Comparison of ENCODE assay signal across 12 cellular contexts in genomic region chr9:91059713-91060112, GRCh38.
DNase-seq lines count a peak whose midpoint lies in the region; ATAC-seq, FAIRE-seq and TF ChIP-seq lines count a peak whose summit lies in the region.
"Had no signal": no experiment of that assay in that cellular context is flagged by ENCODE, and none has a peak within 500 bp of the region (broad histone marks: within the 10 kb centered on the region; RNA-seq: fewer than 3 reads in every experiment).

No MANE protein-coding gene starts in this region.

- H3K4me3 ChIP-seq in left ventricle myocardium inferior, result no peak overlapping the region
- no peak overlapping the region for H3K4me3 ChIP-seq in endothelial cell of umbilical vein (replicated peaks in 1 of 3; ENCODE audit: insufficient read depth in 1 of 3, low read depth in 1 of 3, low read length in 3 of 3)
- no peak overlapping the region for H3K4me3 ChIP-seq in lung
- no peak overlapping the region for H3K4me3 ChIP-seq in upper lobe of right lung
- H3K4me3 ChIP-seq: adrenal gland had no signal

- H3K4me1 ChIP-seq in left ventricle myocardium inferior, result peaks cover 24% of the 10 kb centered on the region
- H3K4me1 ChIP-seq in endothelial cell of umbilical vein (ENCODE audit: control insufficient read depth, extremely low read depth, insufficient read depth, low read length), result peaks cover 48% of the 10 kb centered on the region
- H3K4me1 ChIP-seq in lung (ENCODE audit: control insufficient read depth in 2 of 2, insufficient read depth in 2 of 2, low read length in 2 of 2), result peaks cover 0 to 8% of the 10 kb centered on the region in 2 donors
- H3K4me1 ChIP-seq in upper lobe of right lung, result peaks cover 17% of the 10 kb centered on the region

- H3K36me3 ChIP-seq in left ventricle myocardium inferior, result no peaks in the 10 kb centered on the region
- no peaks in the 10 kb centered on the region for H3K36me3 ChIP-seq in endothelial cell of umbilical vein (ENCODE audit: control insufficient read depth in 2 of 2, extremely low read depth in 1 of 2, insufficient read depth in 2 of 2, low read length in 2 of 2)
- no peaks in the 10 kb centered on the region for H3K36me3 ChIP-seq in lung (ENCODE audit: control insufficient read depth in 2 of 2, insufficient read depth in 2 of 2, low read length in 2 of 2)
- no peaks in the 10 kb centered on the region for H3K36me3 ChIP-seq in upper lobe of right lung
- H3K36me3 ChIP-seq: adrenal gland had no signal

- H3K27ac ChIP-seq in left ventricle myocardium inferior (replicated peaks), result peak overlapping the region; percentile 70
- peak overlapping the region; percentile 68 for H3K27ac ChIP-seq in endothelial cell of umbilical vein (ENCODE audit: insufficient read depth, low read depth, low read length)
- peak overlapping the region in 1 of 2 donors; percentile 61 for H3K27ac ChIP-seq in lung (ENCODE audit: low read depth in 1 of 2, low read length in 1 of 2)
- H3K27ac ChIP-seq in upper lobe of right lung, result peak overlapping the region; percentile 63

- no TSS peak for BruUV-seq in endothelial cell of umbilical vein (replicated peaks; lab: Mats Ljungman, UMichigan)

- intact Hi-C loops in left ventricle myocardium inferior (cut with micrococcal nuclease) (no loop called here), left cardiac atrium (cut with DNase I) (no loop called here), endothelial cell of umbilical vein (cut with micrococcal nuclease) (loop anchor here (1.0 to 5.0 kb wide), 8 partner anchors 22 to 363 kb away; partner anchors contain the start of gene NFIL3), upper lobe of right lung (cut with DNase I) (no loop called here)

- DNase-seq in left ventricle myocardium inferior (no peak), left cardiac atrium (no peak), endothelial cell of umbilical vein (ENCODE audit: low read depth, low spot score) (peak; percentile 48), lung (ENCODE audit: low spot score) (peak; percentile 26), upper lobe of right lung (no peak), DMS 273 (lab: John Stamatoyannopoulos, UW; ENCODE audit: unreplicated experiment) (no peak), NCI-H526 (lab: John Stamatoyannopoulos, UW) (no peak)
- DNase-seq: NCI-H2171, nephron progenitor cell had no signal

- H3K79me2 ChIP-seq in endothelial cell of umbilical vein (ENCODE audit: control insufficient read depth, insufficient read depth, low read length), result no peaks in the 10 kb centered on the region

- dilution Hi-C loops in endothelial cell of umbilical vein (cut with MboI; ENCODE audit: extremely low pct_ligation_motif_present, low sequenced_read_pairs), result no loop called here

- H3K27me3 ChIP-seq in left ventricle myocardium inferior (ENCODE audit: low read depth) (no peaks in the 10 kb centered on the region), endothelial cell of umbilical vein (ENCODE audit: control insufficient read depth in 2 of 2, insufficient read depth in 2 of 2, low read length in 2 of 2) (no peaks in the 10 kb centered on the region), lung (ENCODE audit: control insufficient read depth, insufficient read depth) (no peaks in the 10 kb centered on the region), upper lobe of right lung (no peaks in the 10 kb centered on the region)
- H3K27me3 ChIP-seq: adrenal gland had no signal

- WGBS in lung, 2 donors, result 68 to 69% methylated on average over 2 of the region's 2 CpGs

- FAIRE-seq in endothelial cell of umbilical vein (lab: Jason Lieb, UNC), result no peak

- H3K9me1 ChIP-seq in endothelial cell of umbilical vein (replicated peaks; ENCODE audit: control insufficient read depth, extremely low read depth, insufficient read depth, low read length), result no peaks in the 10 kb centered on the region

- POLR2A ChIA-PET in endothelial cell of umbilical vein (lab: Charles Lee), result no interaction called here

- ATAC-seq in left cardiac atrium (no peak), lung (ENCODE audit: insufficient read depth, low FRiP score) (no peak), upper lobe of right lung (peak; percentile 25), HG03460 (IDR thresholded peaks at IDR 0.05; ENCODE audit: unreplicated experiment) (no peak)
- ATAC-seq: WTC11 had no signal

- peak overlapping the region; percentile 2 for H2AFZ ChIP-seq in endothelial cell of umbilical vein (ENCODE audit: low read depth, low read length)

- peaks cover 2% of the 10 kb centered on the region for H3K9me3 ChIP-seq in left ventricle myocardium inferior (replicated peaks)
- H3K9me3 ChIP-seq in endothelial cell of umbilical vein (replicated peaks; ENCODE audit: control insufficient read depth, insufficient read depth, low read length), result no peaks in the 10 kb centered on the region
- H3K9me3 ChIP-seq in lung (ENCODE audit: control insufficient read depth in 2 of 2, insufficient read depth in 1 of 2, low read length in 1 of 2), result no peaks in the 10 kb centered on the region
- H3K9me3 ChIP-seq in upper lobe of right lung, result no peaks in the 10 kb centered on the region
- H3K9me3 ChIP-seq: adrenal gland had no signal

- H4K20me1 ChIP-seq in endothelial cell of umbilical vein (replicated peaks; ENCODE audit: control insufficient read depth, extremely low read depth, insufficient read depth, low read length), result no peaks in the 10 kb centered on the region

- TF ChIP-seq CTCF in left ventricle myocardium inferior (IDR thresholded peaks at IDR 0.05; ENCODE audit: borderline replicate concordance), result no peak
- no peak for TF ChIP-seq CTCF in endothelial cell of umbilical vein (IDR thresholded peaks at IDR 0.05; ENCODE audit: extremely low read depth in 1 of 2, insufficient read depth in 1 of 2, low read depth in 1 of 2, low read length in 2 of 2)
- TF ChIP-seq CTCF in lung (IDR thresholded peaks at IDR 0.05; ENCODE audit: control extremely low read depth, extremely low read depth), result no peak
- TF ChIP-seq CTCF in upper lobe of right lung (IDR thresholded peaks at IDR 0.05), result no peak

- no peak for TF ChIP-seq POLR2A in endothelial cell of umbilical vein (IDR thresholded peaks at IDR 0.05; ENCODE audit: low read depth, low read length)

- H3K9ac ChIP-seq in endothelial cell of umbilical vein (replicated peaks; ENCODE audit: extremely low read depth, insufficient read depth, low read length), result peak overlapping the region; percentile 5

- CTCF ChIA-PET in endothelial cell of umbilical vein (lab: Charles Lee), result interaction anchor here (0.6 to 1.9 kb wide), 3 partner anchors 12 to 31 kb away, joined by 3 to 4 read pairs (median 3); no protein-coding TSS in a partner anchor

- H3K4me2 ChIP-seq in endothelial cell of umbilical vein (ENCODE audit: insufficient read depth, low read length), result peak overlapping the region; percentile 40

TF ChIP-seq in endothelial cell of umbilical vein, 7 proteins besides CTCF, POLR2A, EP300 and RAD21:
- TF ChIP-seq MYC (IDR thresholded peaks at IDR 0.05; ENCODE audit: low read depth, low read length) (no peak), FOS (IDR thresholded peaks at IDR 0.05; ENCODE audit: borderline replicate concordance, insufficient read depth, low read length) (no peak), MAX (IDR thresholded peaks at IDR 0.05; ENCODE audit: insufficient read depth, insufficient read length) (no peak), POLR2AphosphoS5 (IDR thresholded peaks at IDR 0.05; ENCODE audit: insufficient read depth, low read depth, low read length) (no peak), GATA2 (IDR thresholded peaks at IDR 0.05; ENCODE audit: insufficient read depth, insufficient read length, low read depth, low read length) (no peak), EZH2 (IDR thresholded peaks at IDR 0.05; ENCODE audit: borderline replicate concordance, low read depth, low read length, severe bottlenecking) (no peak), JUN (IDR thresholded peaks at IDR 0.05; ENCODE audit: borderline replicate concordance, insufficient read depth, insufficient read length, low read depth) (no peak)
TF ChIP-seq in endothelial cell of umbilical vein: peak in this region for 0.

Comparison
In these comparisons a context has a peak if more than half of its experiments do, and no peak if none do; other contexts are left out.
1. DNase-seq: peak in endothelial cell of umbilical vein (single experiment) and lung (single experiment); none in left ventricle myocardium inferior (single experiment), left cardiac atrium (single experiment), upper lobe of right lung (single experiment), DMS 273 (single experiment) and NCI-H526 (0 of 2).